In the genomic region with DNA sequence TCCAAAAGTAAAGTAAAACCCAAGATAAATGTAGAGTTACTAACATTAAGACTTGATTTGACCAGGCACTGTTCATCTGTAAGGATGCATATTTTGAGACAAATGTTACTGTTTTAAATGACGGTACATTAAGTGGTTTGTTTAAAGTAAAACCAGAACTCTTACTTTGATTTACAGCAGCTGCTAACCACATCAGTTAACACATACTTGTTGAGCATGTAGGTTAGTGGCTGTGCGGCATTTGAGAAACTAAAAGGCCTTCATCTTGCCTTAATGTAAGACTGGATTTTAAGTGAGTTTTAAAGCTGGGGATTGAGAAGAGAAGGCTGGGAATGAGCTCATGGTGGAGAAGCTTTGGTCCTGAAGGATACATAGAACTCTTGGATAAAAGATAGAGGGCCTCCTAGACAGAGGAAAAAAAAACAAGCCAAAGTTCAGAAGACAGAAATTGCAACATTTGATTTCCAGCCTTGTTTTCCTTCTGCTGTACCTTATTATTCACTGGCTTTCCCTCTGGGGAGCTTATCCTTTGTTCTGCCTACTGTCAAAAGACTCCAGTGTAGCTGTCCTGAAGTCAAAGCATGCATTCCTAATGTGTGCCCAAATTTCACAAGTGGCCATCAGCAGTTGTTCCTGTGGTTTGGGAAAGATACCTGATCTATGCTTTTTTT, we compare ENCODE assay signal across 1 cellular context.
TF ChIP-seq lines count a peak whose summit lies in the region.

No MANE protein-coding gene starts in this region.

TF ChIP-seq in HepG2, 621 proteins besides CTCF, POLR2A, EP300 and RAD21 (continued from another document and continues in another):
- TF ChIP-seq, protein P1, sequence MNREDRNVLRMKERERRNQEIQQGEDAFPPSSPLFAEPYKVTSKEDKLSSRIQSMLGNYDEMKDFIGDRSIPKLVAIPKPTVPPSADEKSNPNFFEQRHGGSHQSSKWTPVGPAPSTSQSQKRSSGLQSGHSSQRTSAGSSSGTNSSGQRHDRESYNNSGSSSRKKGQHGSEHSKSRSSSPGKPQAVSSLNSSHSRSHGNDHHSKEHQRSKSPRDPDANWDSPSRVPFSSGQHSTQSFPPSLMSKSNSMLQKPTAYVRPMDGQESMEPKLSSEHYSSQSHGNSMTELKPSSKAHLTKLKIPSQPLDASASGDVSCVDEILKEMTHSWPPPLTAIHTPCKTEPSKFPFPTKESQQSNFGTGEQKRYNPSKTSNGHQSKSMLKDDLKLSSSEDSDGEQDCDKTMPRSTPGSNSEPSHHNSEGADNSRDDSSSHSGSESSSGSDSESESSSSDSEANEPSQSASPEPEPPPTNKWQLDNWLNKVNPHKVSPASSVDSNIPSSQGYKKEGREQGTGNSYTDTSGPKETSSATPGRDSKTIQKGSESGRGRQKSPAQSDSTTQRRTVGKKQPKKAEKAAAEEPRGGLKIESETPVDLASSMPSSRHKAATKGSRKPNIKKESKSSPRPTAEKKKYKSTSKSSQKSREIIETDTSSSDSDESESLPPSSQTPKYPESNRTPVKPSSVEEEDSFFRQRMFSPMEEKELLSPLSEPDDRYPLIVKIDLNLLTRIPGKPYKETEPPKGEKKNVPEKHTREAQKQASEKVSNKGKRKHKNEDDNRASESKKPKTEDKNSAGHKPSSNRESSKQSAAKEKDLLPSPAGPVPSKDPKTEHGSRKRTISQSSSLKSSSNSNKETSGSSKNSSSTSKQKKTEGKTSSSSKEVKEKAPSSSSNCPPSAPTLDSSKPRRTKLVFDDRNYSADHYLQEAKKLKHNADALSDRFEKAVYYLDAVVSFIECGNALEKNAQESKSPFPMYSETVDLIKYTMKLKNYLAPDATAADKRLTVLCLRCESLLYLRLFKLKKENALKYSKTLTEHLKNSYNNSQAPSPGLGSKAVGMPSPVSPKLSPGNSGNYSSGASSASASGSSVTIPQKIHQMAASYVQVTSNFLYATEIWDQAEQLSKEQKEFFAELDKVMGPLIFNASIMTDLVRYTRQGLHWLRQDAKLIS (CRISPR knock-in tag; IDR thresholded peaks at IDR 0.05): no peak
- TF ChIP-seq CREM (IDR thresholded peaks at IDR 0.05) (peak; percentile 58; the same call in 1 of the 2 replicates), CREM (CRISPR knock-in tag; IDR thresholded peaks at IDR 0.05) (no peak), DMAP1 (CRISPR knock-in tag; IDR thresholded peaks at IDR 0.05) (0 out of 2 replicates have a peak, but pooled peaks have one; percentile 34), HMGA1 (CRISPR knock-in tag; conservative IDR thresholded peaks at IDR 0.05) (no peak), ZNF598 (CRISPR knock-in tag; IDR thresholded peaks at IDR 0.05; ENCODE audit: borderline replicate concordance) (no peak), SOX13 (IDR thresholded peaks at IDR 0.05) (peak; percentile 51; the same call in 1 of the 2 replicates), SOX13 (CRISPR knock-in tag; conservative IDR thresholded peaks at IDR 0.05 in 1 of 2, IDR thresholded peaks at IDR 0.05 in 1 of 2) (peak in 1 of 2 experiments; percentile 92; a peak in 2 of 4 replicates), YEATS2 (CRISPR knock-in tag; IDR thresholded peaks at IDR 0.05; ENCODE audit: borderline replicate concordance) (no peak), ZNF557 (CRISPR knock-in tag; IDR thresholded peaks at IDR 0.05) (no peak), EHMT2 (IDR thresholded peaks at IDR 0.05; ENCODE audit: borderline replicate concordance, low read depth, low read length) (no peak), NFE2 (CRISPR knock-in tag; IDR thresholded peaks at IDR 0.05) (no peak), ESRRA (CRISPR knock-in tag; IDR thresholded peaks at IDR 0.05; ENCODE audit: low read depth) (no peak), ZNF713 (CRISPR knock-in tag; IDR thresholded peaks at IDR 0.05) (no peak), NFE2L1 (CRISPR knock-in tag; IDR thresholded peaks at IDR 0.05; ENCODE audit: borderline replicate concordance) (no peak), MBNL3 (CRISPR knock-in tag; conservative IDR thresholded peaks at IDR 0.05) (no peak), TCF7 (IDR thresholded peaks at IDR 0.05; ENCODE audit: low read depth) (peak; percentile 60)
- TF ChIP-seq, protein P2, sequence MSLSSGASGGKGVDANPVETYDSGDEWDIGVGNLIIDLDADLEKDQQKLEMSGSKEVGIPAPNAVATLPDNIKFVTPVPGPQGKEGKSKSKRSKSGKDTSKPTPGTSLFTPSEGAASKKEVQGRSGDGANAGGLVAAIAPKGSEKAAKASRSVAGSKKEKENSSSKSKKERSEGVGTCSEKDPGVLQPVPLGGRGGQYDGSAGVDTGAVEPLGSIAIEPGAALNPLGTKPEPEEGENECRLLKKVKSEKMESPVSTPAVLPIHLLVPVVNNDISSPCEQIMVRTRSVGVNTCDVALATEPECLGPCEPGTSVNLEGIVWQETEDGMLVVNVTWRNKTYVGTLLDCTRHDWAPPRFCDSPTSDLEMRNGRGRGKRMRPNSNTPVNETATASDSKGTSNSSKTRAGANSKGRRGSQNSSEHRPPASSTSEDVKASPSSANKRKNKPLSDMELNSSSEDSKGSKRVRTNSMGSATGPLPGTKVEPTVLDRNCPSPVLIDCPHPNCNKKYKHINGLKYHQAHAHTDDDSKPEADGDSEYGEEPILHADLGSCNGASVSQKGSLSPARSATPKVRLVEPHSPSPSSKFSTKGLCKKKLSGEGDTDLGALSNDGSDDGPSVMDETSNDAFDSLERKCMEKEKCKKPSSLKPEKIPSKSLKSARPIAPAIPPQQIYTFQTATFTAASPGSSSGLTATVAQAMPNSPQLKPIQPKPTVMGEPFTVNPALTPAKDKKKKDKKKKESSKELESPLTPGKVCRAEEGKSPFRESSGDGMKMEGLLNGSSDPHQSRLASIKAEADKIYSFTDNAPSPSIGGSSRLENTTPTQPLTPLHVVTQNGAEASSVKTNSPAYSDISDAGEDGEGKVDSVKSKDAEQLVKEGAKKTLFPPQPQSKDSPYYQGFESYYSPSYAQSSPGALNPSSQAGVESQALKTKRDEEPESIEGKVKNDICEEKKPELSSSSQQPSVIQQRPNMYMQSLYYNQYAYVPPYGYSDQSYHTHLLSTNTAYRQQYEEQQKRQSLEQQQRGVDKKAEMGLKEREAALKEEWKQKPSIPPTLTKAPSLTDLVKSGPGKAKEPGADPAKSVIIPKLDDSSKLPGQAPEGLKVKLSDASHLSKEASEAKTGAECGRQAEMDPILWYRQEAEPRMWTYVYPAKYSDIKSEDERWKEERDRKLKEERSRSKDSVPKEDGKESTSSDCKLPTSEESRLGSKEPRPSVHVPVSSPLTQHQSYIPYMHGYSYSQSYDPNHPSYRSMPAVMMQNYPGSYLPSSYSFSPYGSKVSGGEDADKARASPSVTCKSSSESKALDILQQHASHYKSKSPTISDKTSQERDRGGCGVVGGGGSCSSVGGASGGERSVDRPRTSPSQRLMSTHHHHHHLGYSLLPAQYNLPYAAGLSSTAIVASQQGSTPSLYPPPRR (CRISPR knock-in tag; IDR thresholded peaks at IDR 0.05; ENCODE audit: borderline replicate concordance): peak; percentile 45; the same call in 1 of the 2 replicates
- TF ChIP-seq, protein P3, sequence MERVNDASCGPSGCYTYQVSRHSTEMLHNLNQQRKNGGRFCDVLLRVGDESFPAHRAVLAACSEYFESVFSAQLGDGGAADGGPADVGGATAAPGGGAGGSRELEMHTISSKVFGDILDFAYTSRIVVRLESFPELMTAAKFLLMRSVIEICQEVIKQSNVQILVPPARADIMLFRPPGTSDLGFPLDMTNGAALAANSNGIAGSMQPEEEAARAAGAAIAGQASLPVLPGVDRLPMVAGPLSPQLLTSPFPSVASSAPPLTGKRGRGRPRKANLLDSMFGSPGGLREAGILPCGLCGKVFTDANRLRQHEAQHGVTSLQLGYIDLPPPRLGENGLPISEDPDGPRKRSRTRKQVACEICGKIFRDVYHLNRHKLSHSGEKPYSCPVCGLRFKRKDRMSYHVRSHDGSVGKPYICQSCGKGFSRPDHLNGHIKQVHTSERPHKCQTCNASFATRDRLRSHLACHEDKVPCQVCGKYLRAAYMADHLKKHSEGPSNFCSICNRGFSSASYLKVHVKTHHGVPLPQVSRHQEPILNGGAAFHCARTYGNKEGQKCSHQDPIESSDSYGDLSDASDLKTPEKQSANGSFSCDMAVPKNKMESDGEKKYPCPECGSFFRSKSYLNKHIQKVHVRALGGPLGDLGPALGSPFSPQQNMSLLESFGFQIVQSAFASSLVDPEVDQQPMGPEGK (CRISPR knock-in tag; IDR thresholded peaks at IDR 0.05): no peak
- TF ChIP-seq, protein P4, sequence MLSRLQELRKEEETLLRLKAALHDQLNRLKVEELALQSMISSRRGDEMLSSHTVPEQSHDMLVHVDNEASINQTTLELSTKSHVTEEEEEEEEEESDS (CRISPR knock-in tag; IDR thresholded peaks at IDR 0.05; ENCODE audit: borderline replicate concordance): no peak
- TF ChIP-seq, protein P5, sequence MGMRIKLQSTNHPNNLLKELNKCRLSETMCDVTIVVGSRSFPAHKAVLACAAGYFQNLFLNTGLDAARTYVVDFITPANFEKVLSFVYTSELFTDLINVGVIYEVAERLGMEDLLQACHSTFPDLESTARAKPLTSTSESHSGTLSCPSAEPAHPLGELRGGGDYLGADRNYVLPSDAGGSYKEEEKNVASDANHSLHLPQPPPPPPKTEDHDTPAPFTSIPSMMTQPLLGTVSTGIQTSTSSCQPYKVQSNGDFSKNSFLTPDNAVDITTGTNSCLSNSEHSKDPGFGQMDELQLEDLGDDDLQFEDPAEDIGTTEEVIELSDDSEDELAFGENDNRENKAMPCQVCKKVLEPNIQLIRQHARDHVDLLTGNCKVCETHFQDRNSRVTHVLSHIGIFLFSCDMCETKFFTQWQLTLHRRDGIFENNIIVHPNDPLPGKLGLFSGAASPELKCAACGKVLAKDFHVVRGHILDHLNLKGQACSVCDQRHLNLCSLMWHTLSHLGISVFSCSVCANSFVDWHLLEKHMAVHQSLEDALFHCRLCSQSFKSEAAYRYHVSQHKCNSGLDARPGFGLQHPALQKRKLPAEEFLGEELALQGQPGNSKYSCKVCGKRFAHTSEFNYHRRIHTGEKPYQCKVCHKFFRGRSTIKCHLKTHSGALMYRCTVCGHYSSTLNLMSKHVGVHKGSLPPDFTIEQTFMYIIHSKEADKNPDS (CRISPR knock-in tag; IDR thresholded peaks at IDR 0.05): no peak
- TF ChIP-seq, protein P6, sequence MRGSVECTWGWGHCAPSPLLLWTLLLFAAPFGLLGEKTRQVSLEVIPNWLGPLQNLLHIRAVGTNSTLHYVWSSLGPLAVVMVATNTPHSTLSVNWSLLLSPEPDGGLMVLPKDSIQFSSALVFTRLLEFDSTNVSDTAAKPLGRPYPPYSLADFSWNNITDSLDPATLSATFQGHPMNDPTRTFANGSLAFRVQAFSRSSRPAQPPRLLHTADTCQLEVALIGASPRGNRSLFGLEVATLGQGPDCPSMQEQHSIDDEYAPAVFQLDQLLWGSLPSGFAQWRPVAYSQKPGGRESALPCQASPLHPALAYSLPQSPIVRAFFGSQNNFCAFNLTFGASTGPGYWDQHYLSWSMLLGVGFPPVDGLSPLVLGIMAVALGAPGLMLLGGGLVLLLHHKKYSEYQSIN (CRISPR knock-in tag; IDR thresholded peaks at IDR 0.05; ENCODE audit: borderline replicate concordance): no peak
- TF ChIP-seq, protein P7, sequence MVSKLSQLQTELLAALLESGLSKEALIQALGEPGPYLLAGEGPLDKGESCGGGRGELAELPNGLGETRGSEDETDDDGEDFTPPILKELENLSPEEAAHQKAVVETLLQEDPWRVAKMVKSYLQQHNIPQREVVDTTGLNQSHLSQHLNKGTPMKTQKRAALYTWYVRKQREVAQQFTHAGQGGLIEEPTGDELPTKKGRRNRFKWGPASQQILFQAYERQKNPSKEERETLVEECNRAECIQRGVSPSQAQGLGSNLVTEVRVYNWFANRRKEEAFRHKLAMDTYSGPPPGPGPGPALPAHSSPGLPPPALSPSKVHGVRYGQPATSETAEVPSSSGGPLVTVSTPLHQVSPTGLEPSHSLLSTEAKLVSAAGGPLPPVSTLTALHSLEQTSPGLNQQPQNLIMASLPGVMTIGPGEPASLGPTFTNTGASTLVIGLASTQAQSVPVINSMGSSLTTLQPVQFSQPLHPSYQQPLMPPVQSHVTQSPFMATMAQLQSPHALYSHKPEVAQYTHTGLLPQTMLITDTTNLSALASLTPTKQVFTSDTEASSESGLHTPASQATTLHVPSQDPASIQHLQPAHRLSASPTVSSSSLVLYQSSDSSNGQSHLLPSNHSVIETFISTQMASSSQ (IDR thresholded peaks at IDR 0.05; ENCODE audit: low read depth): peak; percentile 60; the same call in 1 of the 2 replicates
- TF ChIP-seq, protein P7 (CRISPR knock-in tag; IDR thresholded peaks at IDR 0.05; ENCODE audit: borderline replicate concordance): peak; percentile 79; the same call in 1 of the 2 replicates
- TF ChIP-seq, protein P8, sequence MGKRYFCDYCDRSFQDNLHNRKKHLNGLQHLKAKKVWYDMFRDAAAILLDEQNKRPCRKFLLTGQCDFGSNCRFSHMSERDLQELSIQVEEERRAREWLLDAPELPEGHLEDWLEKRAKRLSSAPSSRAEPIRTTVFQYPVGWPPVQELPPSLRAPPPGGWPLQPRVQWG (CRISPR knock-in tag; IDR thresholded peaks at IDR 0.05; ENCODE audit: borderline replicate concordance, low read depth): no peak
- TF ChIP-seq, protein P9, sequence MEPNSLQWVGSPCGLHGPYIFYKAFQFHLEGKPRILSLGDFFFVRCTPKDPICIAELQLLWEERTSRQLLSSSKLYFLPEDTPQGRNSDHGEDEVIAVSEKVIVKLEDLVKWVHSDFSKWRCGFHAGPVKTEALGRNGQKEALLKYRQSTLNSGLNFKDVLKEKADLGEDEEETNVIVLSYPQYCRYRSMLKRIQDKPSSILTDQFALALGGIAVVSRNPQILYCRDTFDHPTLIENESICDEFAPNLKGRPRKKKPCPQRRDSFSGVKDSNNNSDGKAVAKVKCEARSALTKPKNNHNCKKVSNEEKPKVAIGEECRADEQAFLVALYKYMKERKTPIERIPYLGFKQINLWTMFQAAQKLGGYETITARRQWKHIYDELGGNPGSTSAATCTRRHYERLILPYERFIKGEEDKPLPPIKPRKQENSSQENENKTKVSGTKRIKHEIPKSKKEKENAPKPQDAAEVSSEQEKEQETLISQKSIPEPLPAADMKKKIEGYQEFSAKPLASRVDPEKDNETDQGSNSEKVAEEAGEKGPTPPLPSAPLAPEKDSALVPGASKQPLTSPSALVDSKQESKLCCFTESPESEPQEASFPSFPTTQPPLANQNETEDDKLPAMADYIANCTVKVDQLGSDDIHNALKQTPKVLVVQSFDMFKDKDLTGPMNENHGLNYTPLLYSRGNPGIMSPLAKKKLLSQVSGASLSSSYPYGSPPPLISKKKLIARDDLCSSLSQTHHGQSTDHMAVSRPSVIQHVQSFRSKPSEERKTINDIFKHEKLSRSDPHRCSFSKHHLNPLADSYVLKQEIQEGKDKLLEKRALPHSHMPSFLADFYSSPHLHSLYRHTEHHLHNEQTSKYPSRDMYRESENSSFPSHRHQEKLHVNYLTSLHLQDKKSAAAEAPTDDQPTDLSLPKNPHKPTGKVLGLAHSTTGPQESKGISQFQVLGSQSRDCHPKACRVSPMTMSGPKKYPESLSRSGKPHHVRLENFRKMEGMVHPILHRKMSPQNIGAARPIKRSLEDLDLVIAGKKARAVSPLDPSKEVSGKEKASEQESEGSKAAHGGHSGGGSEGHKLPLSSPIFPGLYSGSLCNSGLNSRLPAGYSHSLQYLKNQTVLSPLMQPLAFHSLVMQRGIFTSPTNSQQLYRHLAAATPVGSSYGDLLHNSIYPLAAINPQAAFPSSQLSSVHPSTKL (CRISPR knock-in tag; IDR thresholded peaks at IDR 0.05): peak; percentile 88
